ENCODE assay signal across 9 cellular contexts in genomic region chr15:25862087-25862468, GRCh38. TPM values are rescaled to one million over a fixed set of nuclear protein-coding genes. Genes with fewer than 3 reads are reported as not detected.
DNase-seq lines count a peak whose midpoint lies in the region; TF ChIP-seq lines count a peak whose summit lies in the region.
"Had no signal": no experiment of that assay in that cellular context is flagged by ENCODE, and none has a peak within 500 bp of the region (broad histone marks: within the 10 kb centered on the region; RNA-seq: fewer than 3 reads in every experiment).

No MANE protein-coding gene starts in this region.

- H2BK12ac ChIP-seq in neuronal stem cell (ENCODE audit: low read length) = no peak overlapping the region

- TF ChIP-seq POLR2A in esophagus muscularis mucosa (IDR thresholded peaks at IDR 0.05; ENCODE audit: low read depth) = no peak

- peak overlapping the region; percentile 93 to 100 (median 99) for H3K4me2 ChIP-seq in BLaER1 treated with 17β-estradiol and CSF1 and Interleukin-3, amounts not matched to agents 10 nM and 100 nM
- H3K4me2 ChIP-seq in neuronal stem cell (ENCODE audit: insufficient read depth, low read length, poor library complexity, severe bottlenecking) = peak overlapping the region; percentile 90

- TF ChIP-seq CTCF in esophagus muscularis mucosa (IDR thresholded peaks at IDR 0.05) = no peak

- WGBS in esophagus muscularis mucosa = 0% methylated on average over 10 of the region's 17 CpGs
- no CpG with 5 or more reads among the region's 17 CpGs for WGBS in neuronal stem cell (ENCODE audit: extremely low coverage in 2 of 2, insufficient read length in 2 of 2, insufficient replicate concordance in 1 of 2), 2 donors

- H3K36me3 ChIP-seq in BLaER1 treated with 17β-estradiol and CSF1 and Interleukin-3, amounts not matched to agents 10 nM and 100 nM = peaks cover 0 to 13% (median 0%) of the 10 kb centered on the region in 11 experiments; a peak in 4 of 22 replicates
- H3K36me3 ChIP-seq in SJSA1 = peaks cover 45% of the 10 kb centered on the region
- H3K36me3 ChIP-seq in esophagus muscularis mucosa = peaks cover 0 to 11% (median 0%) of the 10 kb centered on the region in 4 donors
- H3K36me3 ChIP-seq in neuronal stem cell (replicated peaks in 1 of 2; ENCODE audit: control insufficient read depth in 2 of 2, insufficient read depth in 2 of 2, low read length in 2 of 2) = no peaks in the 10 kb centered on the region

- H4K8ac ChIP-seq in neuronal stem cell (ENCODE audit: low read depth, low read length) = peak overlapping the region; percentile 43

- peak overlapping the region; percentile 64 for H2BK15ac ChIP-seq in neuronal stem cell (ENCODE audit: low read length)

- H3K4me3 ChIP-seq in BLaER1 treated with 17β-estradiol and CSF1 and Interleukin-3, amounts not matched to agents 10 nM and 100 nM = peak overlapping the region; percentile 73 to 90 (median 86)
- H3K4me3 ChIP-seq in SJSA1 = peak overlapping the region; percentile 93
- H3K4me3 ChIP-seq in esophagus muscularis mucosa = peak overlapping the region; percentile 73 to 91 (median 78)
- peak overlapping the region; percentile 52 to 79 for H3K4me3 ChIP-seq in neuronal stem cell (ENCODE audit: low read length in 2 of 2)

- no peak for TF ChIP-seq EP300 in esophagus muscularis mucosa (IDR thresholded peaks at IDR 0.05)

- peaks cover 0 to 34% (median 5%) of the 10 kb centered on the region in 11 experiments; a peak in 4 of 22 replicates for H4K20me1 ChIP-seq in BLaER1 treated with 17β-estradiol and CSF1 and Interleukin-3, amounts not matched to agents 10 nM and 100 nM

- peak overlapping the region; percentile 93 for H2AFZ ChIP-seq in neuronal stem cell (ENCODE audit: low read length)

- no peaks in the 10 kb centered on the region for H3K9me3 ChIP-seq in BLaER1 treated with 17β-estradiol and CSF1 and Interleukin-3, amounts not matched to agents 10 nM and 100 nM (replicated peaks in 1 of 11)
- H3K9me3 ChIP-seq in SJSA1 (replicated peaks) = 0 out of 2 replicates have a peak, but pooled peaks cover 2% of the 10 kb centered on the region
- H3K9me3 ChIP-seq in esophagus muscularis mucosa = no peaks in the 10 kb centered on the region
- no peaks in the 10 kb centered on the region for H3K9me3 ChIP-seq in neuronal stem cell (replicated peaks in 1 of 2; ENCODE audit: control insufficient read depth in 2 of 2, insufficient read depth in 1 of 2, low read depth in 1 of 2, low read length in 2 of 2)

- peaks cover 35 to 64% (median 54%) of the 10 kb centered on the region in 10 experiments for H3K4me1 ChIP-seq in BLaER1 treated with 17β-estradiol and CSF1 and Interleukin-3, amounts not matched to agents 10 nM and 100 nM
- peaks cover 45% of the 10 kb centered on the region for H3K4me1 ChIP-seq in SJSA1 (replicated peaks)
- H3K4me1 ChIP-seq in esophagus muscularis mucosa = peaks cover 9 to 73% (median 57%) of the 10 kb centered on the region in 4 donors
- peaks cover 3 to 5% of the 10 kb centered on the region in 2 donors for H3K4me1 ChIP-seq in neuronal stem cell (ENCODE audit: control insufficient read depth in 2 of 2, insufficient read depth in 1 of 2, low read depth in 1 of 2, low read length in 2 of 2)

- no peak overlapping the region for H3K14ac ChIP-seq in neuronal stem cell (ENCODE audit: low read length)

- no peaks in the 10 kb centered on the region for H3K79me1 ChIP-seq in neuronal stem cell (ENCODE audit: low read depth, low read length)

- H4K91ac ChIP-seq in neuronal stem cell (ENCODE audit: low read depth, low read length, poor library complexity) = no peak overlapping the region

- DNase-seq in SJSA1 (ENCODE audit: low read depth in 1 of 2, low spot score in 2 of 2) (peak in 1 of 2 experiments; percentile 56), esophagus muscularis mucosa (ENCODE audit: extremely low spot score) (no peak), neuronal stem cell (ENCODE audit: low spot score) (no peak), GM19240 (ENCODE audit: insufficient read length, low spot score) (no peak), NCI-H2081 treated with DMSO at 0.1 percent for 48 hours (lab: John Stamatoyannopoulos, UW) (no peak), HUDEP-2 (lab: John Stamatoyannopoulos, UW; ENCODE audit: unreplicated experiment in 76 of 76) (no peak), pons (ENCODE audit: low spot score) (no peak)
- DNase-seq: NCI-H2029 had no signal

- intact Hi-C loops in esophagus muscularis mucosa (cut with DNase I) = loop anchor here (5.0 kb wide), 1 partner anchor 70 kb away; no protein-coding TSS in a partner anchor

- no peak overlapping the region for H2BK5ac ChIP-seq in neuronal stem cell (ENCODE audit: low read length)

- H3K27ac ChIP-seq in BLaER1 treated with 17β-estradiol and CSF1 and Interleukin-3, amounts not matched to agents 10 nM and 100 nM = peak overlapping the region in 9 of 11 experiments; percentile 69 to 85 (median 79); a peak in 16 of 22 replicates
- H3K27ac ChIP-seq in SJSA1 = peak overlapping the region; percentile 56
- H3K27ac ChIP-seq in esophagus muscularis mucosa (replicated peaks in 1 of 4) = peak overlapping the region; percentile 91 to 97 (median 94)
- no peak overlapping the region for H3K27ac ChIP-seq in neuronal stem cell (replicated peaks; ENCODE audit: low read length)

- H3K4ac ChIP-seq in neuronal stem cell (ENCODE audit: low read length) = peak overlapping the region; percentile 61

- H3K27me3 ChIP-seq in BLaER1 treated with 17β-estradiol and CSF1 and Interleukin-3, amounts not matched to agents 10 nM and 100 nM = peaks cover 0 to 67% (median 0%) of the 10 kb centered on the region in 11 experiments; a peak in 11 of 22 replicates
- no peaks in the 10 kb centered on the region for H3K27me3 ChIP-seq in SJSA1 (replicated peaks)
- no peaks in the 10 kb centered on the region for H3K27me3 ChIP-seq in esophagus muscularis mucosa
- H3K27me3 ChIP-seq in neuronal stem cell (ENCODE audit: control insufficient read depth in 3 of 3, insufficient read depth in 3 of 3, low read depth in 1 of 3, low read length in 3 of 3) = peaks cover 3 to 55% (median 34%) of the 10 kb centered on the region in 3 experiments

- H2AK5ac ChIP-seq in neuronal stem cell (ENCODE audit: low read depth, low read length) = no peak overlapping the region

- peak overlapping the region; percentile 76 for H3K18ac ChIP-seq in neuronal stem cell (ENCODE audit: low read length)

- H3K9ac ChIP-seq in BLaER1 treated with 17β-estradiol and CSF1 and Interleukin-3, amounts not matched to agents 10 nM and 100 nM = peak overlapping the region; percentile 65 to 87 (median 81); a peak in 20 of 22 replicates
- peak overlapping the region; percentile 70 for H3K9ac ChIP-seq in neuronal stem cell (ENCODE audit: low read depth, low read length, poor library complexity)

- no peak overlapping the region for H2BK120ac ChIP-seq in neuronal stem cell (ENCODE audit: low read depth, low read length)

- H3K23ac ChIP-seq in neuronal stem cell (ENCODE audit: low read depth, low read length, poor library complexity) = peak overlapping the region; percentile 68

RNA-seq across cellular contexts. Expression of gene ATP10A, which starts 1.0 kb away (rescaled TPM):
- total RNA-seq in SJSA1 (2014; rRNA removed; shearing (Covaris generic)) = 18.1 and 31.3 TPM in 2 replicates
- total RNA-seq in esophagus muscularis mucosa = 10 to 100 TPM; 23.9 to 51.9 (median 32.6) TPM
- 0.68 TPM for polyA plus RNA-seq in neuronal stem cell (2013, experiment 1 of 2)
- polyA plus RNA-seq in neuronal stem cell (2013, experiment 2 of 2) = 0.68 TPM
